ENCODE assay signal across 8 cellular contexts in the genomic region with DNA sequence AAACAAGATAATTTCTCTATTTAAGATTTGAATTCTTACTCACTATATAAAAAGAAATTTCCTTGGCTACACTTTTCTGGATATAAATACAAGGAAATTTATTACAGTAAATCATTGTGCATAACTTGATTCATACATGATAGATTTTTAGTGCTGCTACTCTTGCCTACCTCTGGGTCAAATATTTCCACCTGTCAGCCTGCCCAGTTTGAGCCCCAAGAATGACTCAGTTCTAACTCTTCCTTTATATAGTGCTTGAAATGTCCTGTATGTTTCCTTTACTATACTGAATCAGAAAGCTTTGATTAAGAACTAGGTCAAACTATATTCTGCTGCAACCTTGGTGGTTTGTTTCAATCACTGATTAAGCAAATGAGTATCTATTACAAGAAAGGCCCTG.
"Had no signal": no experiment of that assay in that cellular context is flagged by ENCODE, and none has a peak within 500 bp of the region (broad histone marks: within the 10 kb centered on the region; RNA-seq: fewer than 3 reads in every experiment).

No MANE protein-coding gene starts in this region.

- H3K9me3 Mint-ChIP-seq: GM23338, H9 had no signal

- DNase-seq: GM23248, GOT3, H7, H9, HCEC 1CT, HFFc6 had no signal

- H3K4me1 Mint-ChIP-seq: GM23338, H9 had no signal

- H3K4me3 Mint-ChIP-seq: GM23338, H9, HFFc6 had no signal

- H3K27ac Mint-ChIP-seq: GM23338, H9, HFFc6 had no signal

- ATAC-seq: GM23338, HCT116 had no signal
